9 cellular contexts compared by ENCODE assay signal in the genomic region with DNA sequence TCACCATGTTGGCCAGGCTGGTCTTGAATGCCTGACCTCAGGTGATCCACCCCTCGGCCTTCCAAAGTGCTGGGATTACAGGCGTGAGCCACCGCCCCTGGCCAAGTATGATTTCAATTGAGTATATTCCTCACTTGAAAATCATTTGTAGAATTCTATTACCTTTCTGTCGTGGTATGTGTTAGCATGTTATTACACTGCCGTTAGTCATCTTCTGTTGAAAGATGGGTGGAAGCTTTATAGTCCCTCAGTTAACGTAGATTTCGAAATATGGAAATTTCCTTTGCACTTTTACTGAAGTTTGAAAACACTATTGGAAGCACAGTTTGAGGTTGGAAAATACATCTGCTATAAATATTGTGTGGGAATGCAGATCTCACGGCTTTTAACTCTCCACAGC. TPM values are rescaled to one million over a fixed set of nuclear protein-coding genes. Genes with fewer than 3 reads are reported as not detected.
DNase-seq lines count a peak whose midpoint lies in the region; ATAC-seq, FAIRE-seq and TF ChIP-seq lines count a peak whose summit lies in the region.
"Had no signal": no experiment of that assay in that cellular context is flagged by ENCODE, and none has a peak within 500 bp of the region (broad histone marks: within the 10 kb centered on the region; RNA-seq: fewer than 3 reads in every experiment).

No MANE protein-coding gene starts in this region.

- H3K27ac ChIP-seq in HepG2 (ENCODE audit: extremely low read length, insufficient read depth, low read length) (no peak overlapping the region), right lobe of liver (no peak overlapping the region), SK-N-MC (no peak overlapping the region), epithelial cell of prostate (peak overlapping the region; percentile 84)
- H3K27ac ChIP-seq: transverse colon had no signal

- H3K27ac Mint-ChIP-seq in stimulated activated effector memory CD8-positive, alpha-beta T cell treated with anti-CD3 and anti-CD28 coated beads, Interleukin-12 subunit alpha, Interleukin-12 subunit beta, amount 100 ng/mL, for 72 hours, result peak overlapping the region; percentile 93

- H3K9ac ChIP-seq in HepG2 (ENCODE audit: insufficient read depth, low read depth, low read length) (no peak overlapping the region), SK-N-MC (ENCODE audit: insufficient read length) (no peak overlapping the region)

- TF ChIP-seq POLR2A in HepG2 (IDR thresholded peaks at IDR 0.05; ENCODE audit: insufficient read depth in 1 of 2, low read depth in 2 of 2, low read length in 2 of 2) (no peak), right lobe of liver (IDR thresholded peaks at IDR 0.05) (no peak)

- intact Hi-C loops in HepG2 (cut with micrococcal nuclease; ENCODE audit: unreplicated experiment) (no loop called here), right lobe of liver (cut with DNase I) (loop anchor here in 1 of 2 donors (10.0 kb wide), 1 partner anchor 317 kb away; no protein-coding TSS in a partner anchor), posterior cingulate gyrus (cut with DNase I) (no loop called here)

- peak overlapping the region; percentile 25 for H3K4me2 ChIP-seq in HepG2 (ENCODE audit: low read depth, low read length)

- BruUV-seq in HepG2 (replicated peaks; lab: Mats Ljungman, UMichigan), result no TSS peak

- H3K4me3 ChIP-seq in HepG2 (replicated peaks in 1 of 3; ENCODE audit: insufficient read depth in 1 of 3, low read depth in 2 of 3, low read length in 3 of 3) (no peak overlapping the region), right lobe of liver (no peak overlapping the region), SK-N-MC (peak overlapping the region; percentile 45; the same call in 1 of the 2 replicates)
- H3K4me3 ChIP-seq: transverse colon had no signal

- H3K27me3 ChIP-seq in HepG2 (ENCODE audit: control insufficient read depth in 1 of 2, insufficient read depth in 2 of 2, low read length in 2 of 2) (no peaks in the 10 kb centered on the region), right lobe of liver (no peaks in the 10 kb centered on the region)
- H3K27me3 ChIP-seq: transverse colon had no signal

- no peak for TF ChIP-seq CTCF in HepG2 (CRISPR knock-in tag; IDR thresholded peaks at IDR 0.05)
- TF ChIP-seq CTCF in right lobe of liver (IDR thresholded peaks at IDR 0.05), result no peak
- TF ChIP-seq CTCF in GM10266 (IDR thresholded peaks at IDR 0.05; ENCODE audit: control insufficient read depth, insufficient read depth, low read depth, missing control alignments), result no peak

- H3K4me3 Mint-ChIP-seq in stimulated activated effector memory CD8-positive, alpha-beta T cell treated with anti-CD3 and anti-CD28 coated beads, Interleukin-12 subunit alpha, Interleukin-12 subunit beta, amount 100 ng/mL, for 72 hours, result peak overlapping the region; percentile 38

- CTCF ChIA-PET in HepG2 (lab: Yijun Ruan, JAX; ENCODE audit: low intra/inter-chr PET ratio, low total read pairs), result no interaction called here

- no peak for TF ChIP-seq RAD21 in HepG2 (CRISPR knock-in tag; IDR thresholded peaks at IDR 0.05)

- no peak overlapping the region for H2AFZ ChIP-seq in HepG2 (ENCODE audit: low read length)

- DNase-seq in HepG2 (ENCODE audit: low spot score) (no peak), right lobe of liver (no peak), SK-N-MC (ENCODE audit: low read depth, low spot score) (peak; percentile 96), epithelial cell of prostate (ENCODE audit: low read depth, low spot score) (no peak), posterior cingulate gyrus (no peak), GM10266 (ENCODE audit: extremely low spot score) (no peak)
- DNase-seq in stimulated activated effector memory CD8-positive, alpha-beta T cell treated with anti-CD3 and anti-CD28 coated beads, Interleukin-12 subunit alpha, Interleukin-12 subunit beta, amount 100 ng/mL, for 72 hours (ENCODE audit: low spot score in 2 of 2), result no peak
- DNase-seq: transverse colon had no signal

- POLR2A ChIA-PET in HepG2 (lab: Yijun Ruan, JAX), result interaction anchor here (0.7 to 5.3 kb wide), 3 partner anchors 14 to 191 kb away, joined by 4 to 23 read pairs (median 5); a partner anchor contains a TSS

- no peaks in the 10 kb centered on the region for H3K79me2 ChIP-seq in HepG2 (ENCODE audit: insufficient read depth, low read length)

- H3K9me3 Mint-ChIP-seq in stimulated activated effector memory CD8-positive, alpha-beta T cell treated with anti-CD3 and anti-CD28 coated beads, Interleukin-12 subunit alpha, Interleukin-12 subunit beta, amount 100 ng/mL, for 72 hours, result no peaks in the 10 kb centered on the region

- peaks cover 17% of the 10 kb centered on the region for H3K4me1 ChIP-seq in HepG2 (ENCODE audit: insufficient read depth, low read length)
- H3K4me1 ChIP-seq in right lobe of liver, result peaks cover 0 to under 1% (median under 1%) of the 10 kb centered on the region in 4 donors

- H3K36me3 ChIP-seq in HepG2 (replicated peaks in 1 of 2; ENCODE audit: control insufficient read depth in 1 of 2, insufficient read depth in 2 of 2, low read length in 2 of 2), result peaks cover 0 to 3% of the 10 kb centered on the region in 2 experiments; a peak in 1 of 5 replicates
- peaks cover 0 to 4% (median under 1%) of the 10 kb centered on the region in 4 donors for H3K36me3 ChIP-seq in right lobe of liver
- peaks cover 4% of the 10 kb centered on the region for H3K36me3 ChIP-seq in SK-N-MC (ENCODE audit: insufficient read depth, low read length)

- H3K36me3 Mint-ChIP-seq in stimulated activated effector memory CD8-positive, alpha-beta T cell treated with anti-CD3 and anti-CD28 coated beads, Interleukin-12 subunit alpha, Interleukin-12 subunit beta, amount 100 ng/mL, for 72 hours, result peaks cover 21% of the 10 kb centered on the region

- in situ Hi-C loops in HepG2 (cut with HindIII; ENCODE audit: extremely low pct_ligation_motif_present, low pct_unique_long_range_greater_than_20kb), result no loop called here

- peak; percentile 12 for FAIRE-seq in HepG2 (lab: Jason Lieb, UNC)

- H3K4me1 Mint-ChIP-seq in stimulated activated effector memory CD8-positive, alpha-beta T cell treated with anti-CD3 and anti-CD28 coated beads, Interleukin-12 subunit alpha, Interleukin-12 subunit beta, amount 100 ng/mL, for 72 hours, result peaks cover 20% of the 10 kb centered on the region

- ATAC-seq in HepG2, result peak; percentile 16; the same call in 2 of the 3 replicates
- ATAC-seq in right lobe of liver, result no peak
- ATAC-seq in stimulated activated effector memory CD8-positive, alpha-beta T cell treated with anti-CD3 and anti-CD28 coated beads, Interleukin-12 subunit alpha, Interleukin-12 subunit beta, amount 100 ng/mL, for 72 hours, result peak; percentile 69
- no peak for ATAC-seq in HG03469 (IDR thresholded peaks at IDR 0.05; ENCODE audit: unreplicated experiment)

- H3K9me3 ChIP-seq in HepG2 (ENCODE audit: low read length) (no peaks in the 10 kb centered on the region), right lobe of liver (no peaks in the 10 kb centered on the region), SK-N-MC (ENCODE audit: low read depth, low read length) (no peaks in the 10 kb centered on the region)
- H3K9me3 ChIP-seq: transverse colon had no signal

- no peak for TF ChIP-seq EP300 in HepG2 (IDR thresholded peaks at IDR 0.05; ENCODE audit: low read depth in 2 of 2, low read length in 2 of 2)
- TF ChIP-seq EP300 in HepG2 (CRISPR knock-in tag; IDR thresholded peaks at IDR 0.05; ENCODE audit: borderline replicate concordance), result no peak

- no peaks in the 10 kb centered on the region for H4K20me1 ChIP-seq in HepG2 (ENCODE audit: insufficient read depth, low read length)

- 22% methylated on average over 8 of the region's 8 CpGs for WGBS in HepG2 (ENCODE audit: low lambda C conversion rate)
- 51% methylated on average over 6 of the region's 8 CpGs for WGBS in right lobe of liver (ENCODE audit: insufficient coverage, low coverage, low lambda C conversion rate, missing lambda C conversion rate)

RNA-seq across cellular contexts. Expression of a gene that starts 14.7 kb away (rescaled TPM):
- total RNA-seq in HepG2 (2016; rRNA removed; fragmentation: Illumina TruSeq; extraction: Trizol), result 105 and 178 TPM in 2 replicates
- 18.3 and 18.6 TPM in 2 replicates for total RNA-seq in HepG2 (2016; cell fraction: cytosol; rRNA removed; fragmentation: Illumina TruSeq; extraction: Trizol; ENCODE audit: low read depth)
- total RNA-seq in HepG2 (2016; cell fraction: insoluble cytoplasmic fraction; rRNA removed; fragmentation: Illumina TruSeq; extraction: Trizol), result 106 and 182 TPM in 2 replicates
- total RNA-seq in HepG2 (2016; cell fraction: membrane; rRNA removed; fragmentation: Illumina TruSeq; extraction: Trizol), result 33.2 and 34.0 TPM in 2 replicates
- 39.8 and 54.5 TPM in 2 replicates for total RNA-seq in HepG2 (2016; cell fraction: nucleus; rRNA removed; fragmentation: Illumina TruSeq; extraction: Trizol)
- 14.9 and 19.6 TPM in 2 replicates for polyA plus RNA-seq in HepG2 (2011; rRNA removed)
- 9.0 and 13.7 TPM in 2 replicates for polyA plus RNA-seq in HepG2 (2011; cell fraction: cytosol; rRNA removed)
- 5.2 and 12.4 TPM in 2 replicates for polyA plus RNA-seq in HepG2 (2011; cell fraction: nucleus; rRNA removed)
- polyA plus RNA-seq in HepG2 (2012), result 39.3 and 65.4 TPM in 2 replicates
- polyA plus RNA-seq in HepG2 (2016; cell fraction: cytosol; fragmentation: Illumina TruSeq; extraction: Trizol; ENCODE audit: low read depth), result 14.4 and 19.1 TPM in 2 replicates
- 191 and 215 TPM in 2 replicates for polyA plus RNA-seq in HepG2 (2016; cell fraction: insoluble cytoplasmic fraction; fragmentation: Illumina TruSeq; extraction: Trizol; ENCODE audit: low read depth)
- 25.3 and 26.0 TPM in 2 replicates for polyA plus RNA-seq in HepG2 (2016; cell fraction: membrane; fragmentation: Illumina TruSeq; extraction: Trizol; ENCODE audit: low read depth)
- polyA plus RNA-seq in HepG2 (2016; cell fraction: nucleus; fragmentation: Illumina TruSeq; extraction: Trizol; ENCODE audit: insufficient read depth, low read depth), result 82.1 and 84.7 TPM in 2 replicates
- polyA minus RNA-seq in HepG2 (2011; rRNA and poly(A)+ RNA removed; ENCODE audit: low replicate concordance), result 9.1 and 13.2 TPM in 2 replicates
- polyA minus RNA-seq in HepG2 (2011; cell fraction: cytosol; rRNA and poly(A)+ RNA removed), result 8.3 and 8.9 TPM in 2 replicates
- 15.1 and 22.1 TPM in 2 replicates for polyA minus RNA-seq in HepG2 (2011; cell fraction: nucleus; rRNA and poly(A)+ RNA removed)
- 10 to 100 TPM; 13.9 to 37.7 (median 27.2) TPM for total RNA-seq in right lobe of liver

RNA-seq across cellular contexts. Expression of a gene that starts 33.5 kb away (rescaled TPM):
- total RNA-seq in HepG2 (2016; rRNA removed; fragmentation: Illumina TruSeq; extraction: Trizol) (115 and 159 TPM in 2 replicates), right lobe of liver (10 to 100 TPM; 22.5 to 38.1 (median 27.5) TPM)
- total RNA-seq in HepG2 (2016; cell fraction: cytosol; rRNA removed; fragmentation: Illumina TruSeq; extraction: Trizol; ENCODE audit: low read depth), result 17.2 and 22.2 TPM in 2 replicates
- total RNA-seq in HepG2 (2016; cell fraction: insoluble cytoplasmic fraction; rRNA removed; fragmentation: Illumina TruSeq; extraction: Trizol), result 120 and 171 TPM in 2 replicates
- 42.8 and 45.0 TPM in 2 replicates for total RNA-seq in HepG2 (2016; cell fraction: membrane; rRNA removed; fragmentation: Illumina TruSeq; extraction: Trizol)
- 62.1 and 67.2 TPM in 2 replicates for total RNA-seq in HepG2 (2016; cell fraction: nucleus; rRNA removed; fragmentation: Illumina TruSeq; extraction: Trizol)
- 45.0 and 56.4 TPM in 2 replicates for polyA plus RNA-seq in HepG2 (2011; rRNA removed)
- 33.3 and 47.8 TPM in 2 replicates for polyA plus RNA-seq in HepG2 (2011; cell fraction: cytosol; rRNA removed)
- polyA plus RNA-seq in HepG2 (2011; cell fraction: nucleus; rRNA removed), result 11.7 and 15.2 TPM in 2 replicates
- polyA plus RNA-seq in HepG2 (2012), result 45.8 and 66.2 TPM in 2 replicates
- polyA plus RNA-seq in HepG2 (2016; cell fraction: cytosol; fragmentation: Illumina TruSeq; extraction: Trizol; ENCODE audit: low read depth), result 9.2 and 9.7 TPM in 2 replicates
- polyA plus RNA-seq in HepG2 (2016; cell fraction: insoluble cytoplasmic fraction; fragmentation: Illumina TruSeq; extraction: Trizol; ENCODE audit: low read depth), result 138 and 143 TPM in 2 replicates
- polyA plus RNA-seq in HepG2 (2016; cell fraction: membrane; fragmentation: Illumina TruSeq; extraction: Trizol; ENCODE audit: low read depth), result 24.1 and 24.3 TPM in 2 replicates
- polyA plus RNA-seq in HepG2 (2016; cell fraction: nucleus; fragmentation: Illumina TruSeq; extraction: Trizol; ENCODE audit: insufficient read depth, low read depth), result 77.1 and 79.4 TPM in 2 replicates
- 36.2 and 43.1 TPM in 2 replicates for polyA minus RNA-seq in HepG2 (2011; rRNA and poly(A)+ RNA removed; ENCODE audit: low replicate concordance)
- 47.0 and 54.1 TPM in 2 replicates for polyA minus RNA-seq in HepG2 (2011; cell fraction: cytosol; rRNA and poly(A)+ RNA removed)
- polyA minus RNA-seq in HepG2 (2011; cell fraction: nucleus; rRNA and poly(A)+ RNA removed), result 51.5 and 60.0 TPM in 2 replicates

Comparison
In these comparisons a context has a peak if more than half of its experiments do, and no peak if none do; other contexts are left out.
1. ATAC-seq: peak in HepG2 (single experiment) and stimulated activated effector memory CD8-positive, alpha-beta T cell treated with anti-CD3 and anti-CD28 coated beads, Interleukin-12 subunit alpha, Interleukin-12 subunit beta, amount 100 ng/mL, for 72 hours (single experiment); none in right lobe of liver (0 of 4) and HG03469 (single experiment).